In genomic region chr18:22106536-22107292, GRCh38 we compare ENCODE assay signal across 16 cellular contexts.
A peak's percentile ranks its signal among the peaks of the same experiment; 100 is the strongest.
DNase-seq lines count a peak whose midpoint lies in the region; ATAC-seq, FAIRE-seq and TF ChIP-seq lines count a peak whose summit lies in the region.
"Had no signal": no experiment of that assay in that cellular context is flagged by ENCODE, and none has a peak within 500 bp of the region (broad histone marks: within the 10 kb centered on the region; RNA-seq: fewer than 3 reads in every experiment).

No MANE protein-coding gene starts in this region.

- H3K9me2 ChIP-seq in GM23248 (ENCODE audit: insufficient read depth) = no peaks in the 10 kb centered on the region

- H3K4me1 ChIP-seq in GM23248 (ENCODE audit: insufficient read depth) (no peaks in the 10 kb centered on the region), pancreas (peaks cover 0 to 6% (median 4%) of the 10 kb centered on the region in 3 donors), right cardiac atrium (ENCODE audit: control insufficient read depth, insufficient read depth, low read length) (no peaks in the 10 kb centered on the region)

- in situ Hi-C loops in GM23248 (cut with MboI) = no loop called here

- no peak overlapping the region for H3K27ac ChIP-seq in GM23248
- no peak overlapping the region for H3K27ac ChIP-seq in epithelial cell of prostate
- peak overlapping the region in 2 of 4 donors; percentile 2 to 40 for H3K27ac ChIP-seq in pancreas
- H3K27ac ChIP-seq in right cardiac atrium (ENCODE audit: low read length) = no peak overlapping the region

- H3K4me2 ChIP-seq in GM23248 (ENCODE audit: unreplicated experiment) = no peak overlapping the region

- intact Hi-C loops in pancreas (cut with DNase I) (loop anchor here in 1 of 3 donors (10.0 kb wide), 1 partner anchor 58 kb away; the partner anchor contains the start of gene GATA6), right cardiac atrium (cut with DNase I) (no loop called here)

- H4K20me1 ChIP-seq in GM23248 (ENCODE audit: insufficient read depth) = no peaks in the 10 kb centered on the region

- no peaks in the 10 kb centered on the region for H3K79me2 ChIP-seq in GM23248 (ENCODE audit: insufficient read depth)

- no peaks in the 10 kb centered on the region for H3F3A ChIP-seq in GM23248 (ENCODE audit: insufficient read depth)

- TF ChIP-seq CTCF in pancreas (IDR thresholded peaks at IDR 0.05) = no peak

- peak; percentile 37 for DNase-seq in GM23248
- DNase-seq in NCI-H226 = peak; percentile 91
- peak; percentile 20 for DNase-seq in epithelial cell of prostate (ENCODE audit: low read depth, low spot score)
- peak in 3 of 6 donors; percentile 43 to 63 (median 47) for DNase-seq in pancreas
- no peak for DNase-seq in NCI-H2196 (lab: John Stamatoyannopoulos, UW; ENCODE audit: unreplicated experiment)
- DNase-seq in right cardiac atrium = no peak
- DNase-seq in activated gamma-delta T cell treated with Interleukin-2 at 50 U/mL for 16 hours = no peak
- DNase-seq: activated naive CD4-positive, alpha-beta T cell treated with anti-CD3 and anti-CD28 coated beads, Interleukin-2, amount 50 U/mL, for 16 hours; cerebellar nuclear complex; NCI-H1048; NCI-H69; stimulated activated CD4-positive, alpha-beta T cell treated with anti-CD3 and anti-CD28 coated beads, Interleukin-2, amount 100 ng/mL, for 48 hours had no signal

- no peak overlapping the region for H3K9ac ChIP-seq in GM23248

- WGBS in GM23248 (ENCODE audit: low coverage in 1 of 2, low lambda C conversion rate in 2 of 2, missing lambda C conversion rate in 2 of 2), 2 experiments = 62 to 65% methylated on average over 4 of the region's 4 CpGs
- 54 to 56% methylated on average over 4 of the region's 4 CpGs for WGBS in pancreas, 2 donors
- 84% methylated on average over 4 of the region's 4 CpGs for WGBS in right cardiac atrium

- H2AFZ ChIP-seq in GM23248 = no peak overlapping the region

- ATAC-seq in pancreas (peak; percentile 88 to 92 (median 92)), GM18511 (IDR thresholded peaks at IDR 0.05; ENCODE audit: unreplicated experiment) (no peak), right cardiac atrium (no peak)
- ATAC-seq: esophagus mucosa; stimulated activated effector memory CD8-positive, alpha-beta T cell treated with anti-CD3 and anti-CD28 coated beads, Interleukin-12 subunit alpha, Interleukin-12 subunit beta, amount 100 ng/mL, for 72 hours had no signal

- H3K4me3 ChIP-seq in GM23248 (no peak overlapping the region), pancreas (no peak overlapping the region), right cardiac atrium (ENCODE audit: low read length) (no peak overlapping the region)

- H3K36me3 ChIP-seq in GM23248 (ENCODE audit: low read depth) (no peaks in the 10 kb centered on the region), pancreas (no peaks in the 10 kb centered on the region)

- FAIRE-seq in pancreas (lab: Jason Lieb, UNC) = no peak
- FAIRE-seq: TTC549 had no signal

- peaks cover 22% of the 10 kb centered on the region for H3K27me3 ChIP-seq in GM23248 (replicated peaks; ENCODE audit: insufficient read depth)
- H3K27me3 ChIP-seq in pancreas = no peaks in the 10 kb centered on the region
- no peaks in the 10 kb centered on the region for H3K27me3 ChIP-seq in right cardiac atrium (ENCODE audit: control insufficient read depth, insufficient read depth)

- H3K9me3 ChIP-seq in GM23248 (ENCODE audit: low read depth) = no peaks in the 10 kb centered on the region
- H3K9me3 ChIP-seq in pancreas = no peaks in the 10 kb centered on the region
- no peaks in the 10 kb centered on the region for H3K9me3 ChIP-seq in right cardiac atrium (ENCODE audit: control insufficient read depth, low read length)

Comparison
In these comparisons a context has a peak if more than half of its experiments do, and no peak if none do; other contexts are left out.
1. DNase-seq: peak in GM23248 (single experiment), NCI-H226 (single experiment) and epithelial cell of prostate (single experiment); none in NCI-H2196 (single experiment), right cardiac atrium (0 of 3) and activated gamma-delta T cell treated with Interleukin-2 at 50 U/mL for 16 hours (single experiment).
2. ATAC-seq: peak in pancreas (4 of 4); none in GM18511 (single experiment) and right cardiac atrium (0 of 2).